16 cellular contexts compared by ENCODE assay signal in genomic region chr15:60115579-60116415, GRCh38.
DNase-seq lines count a peak whose midpoint lies in the region; ATAC-seq lines count a peak whose summit lies in the region.
"Had no signal": no experiment of that assay in that cellular context is flagged by ENCODE, and none has a peak within 500 bp of the region (broad histone marks: within the 10 kb centered on the region; RNA-seq: fewer than 3 reads in every experiment).

No MANE protein-coding gene starts in this region.

- peak overlapping the region; percentile 37 for H3K27ac Mint-ChIP-seq in activated T-helper 1 cell treated with anti-CD3 and anti-CD28 coated beads, Interleukin-12 subunit alpha, Interleukin-12 subunit beta, Interleukin-2, Interleukin-4 antibody, amounts not matched to agents 30 ng/mL and 10 ng/mL and 1 ng/mL, durations not matched to agents 14 hours and 24 hours and 36 hours

- ATAC-seq in HG03097 (IDR thresholded peaks at IDR 0.05; ENCODE audit: low FRiP score, unreplicated experiment), result no peak
- ATAC-seq in HG02588 (IDR thresholded peaks at IDR 0.05; ENCODE audit: unreplicated experiment), result no peak
- no peak for ATAC-seq in HG02759 (IDR thresholded peaks at IDR 0.05; ENCODE audit: unreplicated experiment)
- ATAC-seq: esophagus mucosa had no signal

- intact Hi-C loops in activated T-helper 1 cell treated with anti-CD3 and anti-CD28 coated beads, Interleukin-12 subunit alpha, Interleukin-12 subunit beta, Interleukin-2, Interleukin-4 antibody, amounts not matched to agents 30 ng/mL and 10 ng/mL and 1 ng/mL, durations not matched to agents 14 hours and 24 hours and 36 hours (cut with micrococcal nuclease), result no loop called here

- no peaks in the 10 kb centered on the region for H3K36me3 Mint-ChIP-seq in activated T-helper 1 cell treated with anti-CD3 and anti-CD28 coated beads, Interleukin-12 subunit alpha, Interleukin-12 subunit beta, Interleukin-2, Interleukin-4 antibody, amounts not matched to agents 30 ng/mL and 10 ng/mL and 1 ng/mL, durations not matched to agents 14 hours and 24 hours and 36 hours (ENCODE audit: low read depth)

- peak; percentile 1 for DNase-seq in DMS153 treated with DMSO at 0.1 percent for 48 hours (lab: John Stamatoyannopoulos, UW; ENCODE audit: unreplicated experiment)
- no peak for DNase-seq in DMS153 (lab: John Stamatoyannopoulos, UW)
- peak; percentile 55 for DNase-seq in M059J (ENCODE audit: low read depth)
- no peak for DNase-seq in activated T-helper 1 cell treated with anti-CD3 and anti-CD28 coated beads, Interleukin-12 subunit alpha, Interleukin-12 subunit beta, Interleukin-2, Interleukin-4 antibody, amounts not matched to agents 30 ng/mL and 10 ng/mL and 1 ng/mL, durations not matched to agents 14 hours and 24 hours and 36 hours (ENCODE audit: low spot score)
- DNase-seq in kidney tubule cell (ENCODE audit: low spot score), result peak; percentile 24
- DNase-seq: 8988T; activated CD4-positive, alpha-beta T cell treated with anti-CD3 and anti-CD28 coated beads for 48 hours; brain microvascular endothelial cell; HCEC 1CT; NCI-H146; occipital lobe; SHP77 treated with DMSO at 0.1 percent for 48 hours had no signal

- H3K27me3 Mint-ChIP-seq in activated T-helper 1 cell treated with anti-CD3 and anti-CD28 coated beads, Interleukin-12 subunit alpha, Interleukin-12 subunit beta, Interleukin-2, Interleukin-4 antibody, amounts not matched to agents 30 ng/mL and 10 ng/mL and 1 ng/mL, durations not matched to agents 14 hours and 24 hours and 36 hours (ENCODE audit: insufficient read depth), result no peaks in the 10 kb centered on the region

- no peak overlapping the region for H3K4me3 Mint-ChIP-seq in activated T-helper 1 cell treated with anti-CD3 and anti-CD28 coated beads, Interleukin-12 subunit alpha, Interleukin-12 subunit beta, Interleukin-2, Interleukin-4 antibody, amounts not matched to agents 30 ng/mL and 10 ng/mL and 1 ng/mL, durations not matched to agents 14 hours and 24 hours and 36 hours

- peaks cover 43% of the 10 kb centered on the region for H3K4me1 Mint-ChIP-seq in activated T-helper 1 cell treated with anti-CD3 and anti-CD28 coated beads, Interleukin-12 subunit alpha, Interleukin-12 subunit beta, Interleukin-2, Interleukin-4 antibody, amounts not matched to agents 30 ng/mL and 10 ng/mL and 1 ng/mL, durations not matched to agents 14 hours and 24 hours and 36 hours (ENCODE audit: low read depth)

- no peaks in the 10 kb centered on the region for H3K9me3 Mint-ChIP-seq in activated T-helper 1 cell treated with anti-CD3 and anti-CD28 coated beads, Interleukin-12 subunit alpha, Interleukin-12 subunit beta, Interleukin-2, Interleukin-4 antibody, amounts not matched to agents 30 ng/mL and 10 ng/mL and 1 ng/mL, durations not matched to agents 14 hours and 24 hours and 36 hours

Comparison
In these comparisons a context has a peak if more than half of its experiments do, and no peak if none do; other contexts are left out.
1. DNase-seq: peak in DMS153 treated with DMSO at 0.1 percent for 48 hours (single experiment), M059J (single experiment) and kidney tubule cell (single experiment); none in DMS153 (single experiment) and activated T-helper 1 cell treated with anti-CD3 and anti-CD28 coated beads, Interleukin-12 subunit alpha, Interleukin-12 subunit beta, Interleukin-2, Interleukin-4 antibody, amounts not matched to agents 30 ng/mL and 10 ng/mL and 1 ng/mL, durations not matched to agents 14 hours and 24 hours and 36 hours (single experiment).